In the genomic region with DNA sequence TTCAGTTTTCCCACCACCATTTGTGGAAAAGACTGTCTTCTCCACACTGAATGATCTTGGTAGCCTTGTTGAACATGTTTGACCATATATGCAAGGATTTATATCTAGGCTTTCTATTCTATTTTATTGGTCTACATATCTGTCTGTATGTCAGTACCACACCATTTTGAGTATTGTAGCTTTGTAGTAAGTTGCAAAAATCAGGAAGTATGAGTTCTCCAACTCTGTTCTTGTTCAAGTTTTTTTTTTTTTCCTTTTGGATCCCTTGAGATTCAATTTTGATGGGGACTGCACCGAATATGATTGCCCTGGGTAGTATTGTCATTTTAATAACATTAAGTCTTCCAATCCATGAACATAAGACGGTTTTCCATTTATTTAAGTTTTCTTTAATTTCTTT, we compare ENCODE assay signal across 31 cellular contexts.
"Had no signal": no experiment of that assay in that cellular context is flagged by ENCODE, and none has a peak within 500 bp of the region (broad histone marks: within the 10 kb centered on the region; RNA-seq: fewer than 3 reads in every experiment).

No MANE protein-coding gene starts in this region.

- H3K27me3 Mint-ChIP-seq: activated CD4-positive, alpha-beta memory T cell treated with anti-CD3 and anti-CD28 coated beads for 36 hours; activated CD4-positive, alpha-beta T cell treated with anti-CD3 and anti-CD28 coated beads for 36 hours; activated CD4-positive, alpha-beta T cell treated with anti-CD3 and anti-CD28 coated beads, Interleukin-2, amount 10 ng/mL, durations not matched to agents 24 days and 14 days; activated CD8-positive, alpha-beta memory T cell treated with anti-CD3 and anti-CD28 coated beads, Interleukin-2, amount 10 ng/mL, durations not matched to agents 7 days and 5 days; activated naive CD4-positive, alpha-beta T cell treated with anti-CD3 and anti-CD28 coated beads, Interleukin-2, amount 10 ng/mL, durations not matched to agents 7 days and 5 days; activated naive CD8-positive, alpha-beta T cell treated with anti-CD3 and anti-CD28 coated beads, Interleukin-2, amount 10 ng/mL, durations not matched to agents 7 days and 5 days had no signal

- H3K27ac ChIP-seq: ascending aorta, breast epithelium, cardiac muscle cell, colonic mucosa, esophagus muscularis mucosa, foreskin keratinocyte, gastrocnemius medialis, heart left ventricle had no signal

- H3K4me1 Mint-ChIP-seq: activated CD4-positive, alpha-beta T cell treated with anti-CD3 and anti-CD28 coated beads, Interleukin-2, amount 10 ng/mL, durations not matched to agents 24 days and 14 days; activated CD8-positive, alpha-beta memory T cell treated with anti-CD3 and anti-CD28 coated beads, Interleukin-2, amount 10 ng/mL, durations not matched to agents 7 days and 5 days; activated naive CD4-positive, alpha-beta T cell treated with anti-CD3 and anti-CD28 coated beads, Interleukin-2, amount 10 ng/mL, durations not matched to agents 7 days and 5 days; activated naive CD8-positive, alpha-beta T cell treated with anti-CD3 and anti-CD28 coated beads, Interleukin-2, amount 10 ng/mL, durations not matched to agents 7 days and 5 days; brain had no signal

- H3K4me3 ChIP-seq: ascending aorta, breast epithelium, cardiac muscle cell, colonic mucosa, esophagus muscularis mucosa, heart left ventricle had no signal

- H3K27me3 ChIP-seq: ascending aorta, breast epithelium, cardiac muscle cell, colonic mucosa, esophagus muscularis mucosa, foreskin keratinocyte, gastrocnemius medialis, heart left ventricle had no signal

- H3K36me3 ChIP-seq: ascending aorta, breast epithelium, cardiac muscle cell, colonic mucosa, esophagus muscularis mucosa, gastrocnemius medialis had no signal

- H3K4me3 Mint-ChIP-seq: activated CD4-positive, alpha-beta memory T cell treated with anti-CD3 and anti-CD28 coated beads for 36 hours; activated CD4-positive, alpha-beta T cell treated with anti-CD3 and anti-CD28 coated beads for 36 hours; activated CD4-positive, alpha-beta T cell treated with anti-CD3 and anti-CD28 coated beads, Interleukin-2, amount 10 ng/mL, durations not matched to agents 24 days and 14 days; activated CD8-positive, alpha-beta memory T cell treated with anti-CD3 and anti-CD28 coated beads, Interleukin-2, amount 10 ng/mL, durations not matched to agents 7 days and 5 days; activated CD8-positive, alpha-beta T cell treated with anti-CD3 and anti-CD28 coated beads, Interleukin-2, amount 10 ng/mL, durations not matched to agents 7 days and 5 days; activated naive CD4-positive, alpha-beta T cell treated with anti-CD3 and anti-CD28 coated beads, Interleukin-2, amount 10 ng/mL, durations not matched to agents 7 days and 5 days; activated naive CD8-positive, alpha-beta T cell treated with anti-CD3 and anti-CD28 coated beads, Interleukin-2, amount 10 ng/mL, durations not matched to agents 7 days and 5 days; activated T-cell treated with anti-CD3 and anti-CD28 coated beads, Interleukin-2, amount 50 U/mL, for 72 hours; brain had no signal

- ATAC-seq: activated CD4-positive, alpha-beta T cell treated with anti-CD3 and anti-CD28 coated beads for 36 hours; activated CD8-positive, alpha-beta memory T cell treated with anti-CD3 and anti-CD28 coated beads, Interleukin-2, amount 10 ng/mL, durations not matched to agents 7 days and 5 days; activated CD8-positive, alpha-beta T cell treated with anti-CD3 and anti-CD28 coated beads, Interleukin-2, amount 10 ng/mL, durations not matched to agents 7 days and 5 days; activated naive CD4-positive, alpha-beta T cell treated with anti-CD3 and anti-CD28 coated beads, Interleukin-2, amount 50 U/mL, for 72 hours; activated T-cell treated with anti-CD3 and anti-CD28 coated beads, Interleukin-2, amount 50 U/mL, for 72 hours; foreskin keratinocyte; gastrocnemius medialis; heart left ventricle had no signal

- DNase-seq: activated CD4-positive, alpha-beta memory T cell treated with anti-CD3 and anti-CD28 coated beads for 36 hours; activated CD4-positive, alpha-beta T cell treated with anti-CD3 and anti-CD28 coated beads for 36 hours; activated CD4-positive, alpha-beta T cell treated with anti-CD3 and anti-CD28 coated beads, Interleukin-2, amount 10 ng/mL, durations not matched to agents 24 days and 14 days; activated CD4-positive, CD25-positive, alpha-beta regulatory T cell; activated CD4-positive, CD25-positive, alpha-beta regulatory T cell treated with anti-CD3 and anti-CD28 coated beads, Interleukin-2, amount 50 U/mL, for 72 hours; activated CD8-positive, alpha-beta memory T cell treated with anti-CD3 and anti-CD28 coated beads, Interleukin-2, amount 10 ng/mL, durations not matched to agents 7 days and 5 days; activated CD8-positive, alpha-beta memory T cell treated with anti-CD3 and anti-CD28 coated beads, Interleukin-2, amount 50 U/mL, for 4 hours; activated CD8-positive, alpha-beta T cell treated with anti-CD3 and anti-CD28 coated beads, Interleukin-2, amount 10 ng/mL, durations not matched to agents 7 days and 5 days; activated gamma-delta T cell; activated naive CD4-positive, alpha-beta T cell; activated naive CD4-positive, alpha-beta T cell treated with anti-CD3 and anti-CD28 coated beads, Interleukin-2, amount 10 ng/mL, durations not matched to agents 7 days and 5 days; activated naive CD8-positive, alpha-beta T cell treated with anti-CD3 and anti-CD28 coated beads, Interleukin-2, amount 10 ng/mL, durations not matched to agents 7 days and 5 days; activated T-cell treated with anti-CD3 and anti-CD28 coated beads, Interleukin-2, amount 50 U/mL, for 1 hour; activated T-cell treated with anti-CD3 and anti-CD28 coated beads, Interleukin-2, amount 50 U/mL, for 72 hours; amygdala; central memory CD4-positive, alpha-beta T cell; cerebellar nuclear complex; colonic mucosa; effector CD8-positive, alpha-beta T cell; erythroblast; foreskin keratinocyte; gastrocnemius medialis; glutamatergic neuron; heart left ventricle; T-helper 2 cell had no signal

- H3K4me1 ChIP-seq: ascending aorta, breast epithelium, colonic mucosa, esophagus muscularis mucosa, foreskin keratinocyte, gastrocnemius medialis, heart left ventricle had no signal

- H3K27ac Mint-ChIP-seq: activated CD4-positive, alpha-beta memory T cell treated with anti-CD3 and anti-CD28 coated beads for 36 hours; activated CD4-positive, alpha-beta T cell treated with anti-CD3 and anti-CD28 coated beads for 36 hours; activated CD4-positive, alpha-beta T cell treated with anti-CD3 and anti-CD28 coated beads, Interleukin-2, amount 10 ng/mL, durations not matched to agents 24 days and 14 days; activated CD8-positive, alpha-beta memory T cell treated with anti-CD3 and anti-CD28 coated beads, Interleukin-2, amount 10 ng/mL, durations not matched to agents 7 days and 5 days; activated CD8-positive, alpha-beta T cell treated with anti-CD3 and anti-CD28 coated beads, Interleukin-2, amount 10 ng/mL, durations not matched to agents 7 days and 5 days; activated naive CD4-positive, alpha-beta T cell treated with anti-CD3 and anti-CD28 coated beads, Interleukin-2, amount 10 ng/mL, durations not matched to agents 7 days and 5 days; activated naive CD4-positive, alpha-beta T cell treated with anti-CD3 and anti-CD28 coated beads, Interleukin-2, amount 50 U/mL, for 72 hours; activated naive CD8-positive, alpha-beta T cell treated with anti-CD3 and anti-CD28 coated beads, Interleukin-2, amount 10 ng/mL, durations not matched to agents 7 days and 5 days; activated T-cell treated with anti-CD3 and anti-CD28 coated beads, Interleukin-2, amount 50 U/mL, for 72 hours; brain had no signal
